1 cellular context compared by ENCODE assay signal in genomic region chr4:2006367-2006766, GRCh38.
A peak's percentile ranks its signal among the peaks of the same experiment; 100 is the strongest.
TF ChIP-seq lines count a peak whose summit lies in the region.

No MANE protein-coding gene starts in this region.

TF ChIP-seq in K562, 482 proteins besides CTCF, POLR2A, EP300 and RAD21:
- TF ChIP-seq CBX2 (IDR thresholded peaks at IDR 0.05; ENCODE audit: insufficient read depth, low read length, poor library complexity, severe bottlenecking) (no peak), ZNF121 (CRISPR knock-in tag; conservative IDR thresholded peaks at IDR 0.05) (peak; percentile 48; the same call in 1 of the 2 replicates)
